In genomic region chr11:86696004-86696403, GRCh38 we compare ENCODE assay signal across 16 cellular contexts. TPM values are rescaled to one million over a fixed set of nuclear protein-coding genes. Genes with fewer than 3 reads are reported as not detected.
A peak's percentile ranks its signal among the peaks of the same experiment; 100 is the strongest.
DNase-seq lines count a peak whose midpoint lies in the region; ATAC-seq and TF ChIP-seq lines count a peak whose summit lies in the region.
"Had no signal": no experiment of that assay in that cellular context is flagged by ENCODE, and none has a peak within 500 bp of the region (broad histone marks: within the 10 kb centered on the region; RNA-seq: fewer than 3 reads in every experiment).

No MANE protein-coding gene starts in this region.

- H3K4me3 Mint-ChIP-seq in mesothelial cell of epicardium = no peak overlapping the region
- H3K4me3 Mint-ChIP-seq: T-helper 2 cell treated with Interferon-gamma antibody and Interleukin-4, amounts not matched to agents 5 μg/mL and 100 μg/mL, for 36 hours had no signal

- ATAC-seq in HG03039 (IDR thresholded peaks at IDR 0.05; ENCODE audit: unreplicated experiment) = no peak
- ATAC-seq: GM12878, left colon had no signal

- H3K27me3 ChIP-seq in A673 (replicated peaks; ENCODE audit: insufficient read depth, low read depth, low read length, poor library complexity) = no peaks in the 10 kb centered on the region

- H3K9me3 ChIP-seq in A673 (ENCODE audit: low read depth, low read length, poor library complexity, severe bottlenecking) = no peaks in the 10 kb centered on the region
- H3K9me3 ChIP-seq: BE2C had no signal

- POLR2A ChIA-PET in A673 (lab: Charles Lee; ENCODE audit: low non-redundant PET) = no interaction called here

- DNase-seq in A673 (ENCODE audit: low spot score) (peak; percentile 76), LoVo (ENCODE audit: low spot score) (peak; percentile 52), dermis blood vessel endothelial cell (peak; percentile 85), mesothelial cell of epicardium (ENCODE audit: low spot score in 2 of 2, unreplicated experiment in 2 of 2) (no peak), pons (ENCODE audit: low spot score) (no peak), HUDEP-2 (lab: John Stamatoyannopoulos, UW; ENCODE audit: unreplicated experiment in 76 of 76) (no peak)
- no peak for DNase-seq in activated CD4-positive, alpha-beta T cell treated with anti-CD3 and anti-CD28 coated beads for 4 hours
- DNase-seq: activated T-cell treated with anti-CD3 and anti-CD28 coated beads, Interleukin-2, amount 50 U/mL, for 1 hour; BE2C; cortex of kidney; left colon; NCI-H2081 treated with DMSO at 0.1 percent for 48 hours; right cardiac atrium had no signal

- no peak overlapping the region for H3K27ac ChIP-seq in A673 (ENCODE audit: low read depth, low read length, poor library complexity, severe bottlenecking)

- H3K9me3 Mint-ChIP-seq in mesothelial cell of epicardium = no peaks in the 10 kb centered on the region
- H3K9me3 Mint-ChIP-seq: T-helper 2 cell treated with Interferon-gamma antibody and Interleukin-4, amounts not matched to agents 5 μg/mL and 100 μg/mL, for 36 hours had no signal

- BruUV-seq in A673 (replicated peaks; lab: Mats Ljungman, UMichigan) = no TSS peak

- CTCF ChIA-PET in A673 (lab: Charles Lee) = no interaction called here

- H3K27me3 Mint-ChIP-seq in mesothelial cell of epicardium (ENCODE audit: low read depth) = no peaks in the 10 kb centered on the region

- H3K4me1 ChIP-seq in A673 (ENCODE audit: insufficient read depth, low read length, poor library complexity, severe bottlenecking) = peaks cover 34% of the 10 kb centered on the region
- H3K4me1 ChIP-seq: BE2C had no signal

- peaks cover 75% of the 10 kb centered on the region for H3K4me1 Mint-ChIP-seq in mesothelial cell of epicardium

- H3K4me3 ChIP-seq in A673 (ENCODE audit: low read depth, low read length, poor library complexity, severe bottlenecking) = no peak overlapping the region
- H3K4me3 ChIP-seq: GM12878 had no signal

- no peaks in the 10 kb centered on the region for H3K36me3 Mint-ChIP-seq in mesothelial cell of epicardium

- TF ChIP-seq CTCF in A673 (conservative IDR thresholded peaks at IDR 0.05; ENCODE audit: low read depth, low read length) = no peak
- no peak for TF ChIP-seq CTCF in mesothelial cell of epicardium (IDR thresholded peaks at IDR 0.05; ENCODE audit: unreplicated experiment)

- peak overlapping the region; percentile 92 for H3K27ac Mint-ChIP-seq in mesothelial cell of epicardium
- H3K27ac Mint-ChIP-seq: T-helper 2 cell treated with Interferon-gamma antibody and Interleukin-4, amounts not matched to agents 5 μg/mL and 100 μg/mL, for 36 hours had no signal

- intact Hi-C loops in A673 (cut with micrococcal nuclease; ENCODE audit: unreplicated experiment) = no loop called here

- no peaks in the 10 kb centered on the region for H3K36me3 ChIP-seq in A673 (ENCODE audit: insufficient read depth, low read length, poor library complexity, severe bottlenecking)
- H3K36me3 ChIP-seq: BE2C had no signal

RNA-seq across cellular contexts. Expression of gene ME3, which starts 23.6 kb away (rescaled TPM):
- 6.9 and 7.6 TPM in 2 replicates for total RNA-seq in A673 (2021)
- 25.5 and 37.1 TPM in 2 replicates for total RNA-seq in dermis blood vessel endothelial cell
- total RNA-seq in mesothelial cell of epicardium = 8.4 to 11.8 TPM (median 9.9 TPM) in 3 replicates

Comparison
In these comparisons a context has a peak if more than half of its experiments do, and no peak if none do; other contexts are left out.
1. DNase-seq: peak in A673 (single experiment), LoVo (single experiment) and dermis blood vessel endothelial cell (single experiment); none in mesothelial cell of epicardium (0 of 2), activated CD4-positive, alpha-beta T cell treated with anti-CD3 and anti-CD28 coated beads for 4 hours (0 of 2), pons (single experiment) and HUDEP-2 (0 of 76).